ENCODE assay signal across 1 cellular context in the genomic region with DNA sequence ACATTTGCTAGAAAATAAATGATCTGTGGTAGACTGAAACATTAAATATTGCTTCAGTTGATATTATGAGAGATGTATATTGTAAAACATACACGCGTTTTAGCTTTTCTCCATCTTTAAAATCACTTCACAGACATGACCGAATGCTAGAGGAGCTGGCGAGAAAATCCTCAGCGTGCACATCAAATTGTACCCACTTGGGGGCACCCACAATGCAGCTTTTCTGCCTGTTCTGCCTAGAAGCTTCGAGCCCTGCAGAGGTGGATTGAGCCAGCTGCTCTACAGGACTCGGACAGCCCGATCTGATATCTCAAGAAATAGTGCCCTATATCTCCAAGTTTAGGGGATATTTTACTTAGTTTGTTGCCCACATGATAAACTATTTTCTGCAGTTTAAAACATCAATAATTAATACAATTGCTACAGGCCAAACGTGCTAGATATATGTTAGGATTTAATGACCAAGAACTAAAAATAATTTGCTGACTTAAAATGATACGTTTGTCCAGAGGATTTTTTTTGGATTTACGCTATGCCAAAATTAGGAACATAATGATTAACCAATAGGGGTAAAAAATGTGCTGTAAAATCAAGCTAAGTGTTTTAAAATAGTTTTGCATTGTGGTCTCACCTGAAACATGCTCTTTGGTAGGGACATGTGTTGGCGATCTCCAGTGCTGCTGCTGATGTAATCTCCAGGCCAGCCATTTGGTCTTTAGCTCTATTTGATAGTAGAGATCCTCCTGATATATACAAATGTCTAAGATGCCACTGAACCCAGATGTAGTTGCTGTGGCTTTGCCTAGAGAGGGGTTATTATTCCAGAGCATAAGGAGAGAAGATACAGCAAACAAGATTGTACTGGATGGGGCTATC.
TF ChIP-seq lines count a peak whose summit lies in the region.

No MANE protein-coding gene starts in this region.

TF ChIP-seq in SK-N-SH, 30 proteins besides CTCF, POLR2A, EP300 and RAD21 (continued from another document):
- TF ChIP-seq MXI1 (IDR thresholded peaks at IDR 0.05; ENCODE audit: low read depth, low read length) (no peak; the same call in 1 of the 2 replicates), YY1 (IDR thresholded peaks at IDR 0.05; ENCODE audit: low read depth) (no peak), RXRA (IDR thresholded peaks at IDR 0.05; ENCODE audit: borderline replicate concordance, low read depth) (no peak), FOXM1 (IDR thresholded peaks at IDR 0.05; ENCODE audit: low read depth) (no peak), POLR2AphosphoS5 (IDR thresholded peaks at IDR 0.05; ENCODE audit: low read depth, low read length) (no peak), GABPA (IDR thresholded peaks at IDR 0.05; ENCODE audit: low read depth) (no peak), ELF1 (IDR thresholded peaks at IDR 0.05) (no peak), GATA2 (CRISPR knock-in tag; IDR thresholded peaks at IDR 0.05) (peak; percentile 72), NRF1 (IDR thresholded peaks at IDR 0.05; ENCODE audit: low read depth, low read length) (no peak), CHD2 (IDR thresholded peaks at IDR 0.05; ENCODE audit: low read length, partially characterized antibody) (no peak), NFIC (IDR thresholded peaks at IDR 0.05; ENCODE audit: borderline replicate concordance) (no peak), RCOR1 (IDR thresholded peaks at IDR 0.05; ENCODE audit: low read length) (peak; percentile 56; the same call in 1 of the 2 replicates), EZH2phosphoT487 (IDR thresholded peaks at IDR 0.05; ENCODE audit: borderline replicate concordance, low read depth) (no peak), SMC3 (IDR thresholded peaks at IDR 0.05; ENCODE audit: low read depth, low read length) (peak; percentile 69), JUND (IDR thresholded peaks at IDR 0.05) (no peak)
- TF ChIP-seq, protein P1, sequence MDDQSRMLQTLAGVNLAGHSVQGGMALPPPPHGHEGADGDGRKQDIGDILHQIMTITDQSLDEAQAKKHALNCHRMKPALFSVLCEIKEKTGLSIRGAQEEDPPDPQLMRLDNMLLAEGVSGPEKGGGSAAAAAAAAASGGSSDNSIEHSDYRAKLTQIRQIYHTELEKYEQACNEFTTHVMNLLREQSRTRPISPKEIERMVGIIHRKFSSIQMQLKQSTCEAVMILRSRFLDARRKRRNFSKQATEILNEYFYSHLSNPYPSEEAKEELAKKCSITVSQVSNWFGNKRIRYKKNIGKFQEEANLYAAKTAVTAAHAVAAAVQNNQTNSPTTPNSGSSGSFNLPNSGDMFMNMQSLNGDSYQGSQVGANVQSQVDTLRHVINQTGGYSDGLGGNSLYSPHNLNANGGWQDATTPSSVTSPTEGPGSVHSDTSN (IDR thresholded peaks at IDR 0.05) = no peak
- TF ChIP-seq, protein P2, sequence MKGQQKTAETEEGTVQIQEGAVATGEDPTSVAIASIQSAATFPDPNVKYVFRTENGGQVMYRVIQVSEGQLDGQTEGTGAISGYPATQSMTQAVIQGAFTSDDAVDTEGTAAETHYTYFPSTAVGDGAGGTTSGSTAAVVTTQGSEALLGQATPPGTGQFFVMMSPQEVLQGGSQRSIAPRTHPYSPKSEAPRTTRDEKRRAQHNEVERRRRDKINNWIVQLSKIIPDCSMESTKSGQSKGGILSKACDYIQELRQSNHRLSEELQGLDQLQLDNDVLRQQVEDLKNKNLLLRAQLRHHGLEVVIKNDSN (IDR thresholded peaks at IDR 0.05; ENCODE audit: borderline replicate concordance, low read depth) = no peak
- TF ChIP-seq, protein P3, sequence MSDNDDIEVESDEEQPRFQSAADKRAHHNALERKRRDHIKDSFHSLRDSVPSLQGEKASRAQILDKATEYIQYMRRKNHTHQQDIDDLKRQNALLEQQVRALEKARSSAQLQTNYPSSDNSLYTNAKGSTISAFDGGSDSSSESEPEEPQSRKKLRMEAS (IDR thresholded peaks at IDR 0.05; ENCODE audit: low read depth) = 0 out of 2 replicates have a peak, but pooled peaks have one; percentile 17
TF ChIP-seq in SK-N-SH: peak in this region for 4.
